In the genomic region with DNA sequence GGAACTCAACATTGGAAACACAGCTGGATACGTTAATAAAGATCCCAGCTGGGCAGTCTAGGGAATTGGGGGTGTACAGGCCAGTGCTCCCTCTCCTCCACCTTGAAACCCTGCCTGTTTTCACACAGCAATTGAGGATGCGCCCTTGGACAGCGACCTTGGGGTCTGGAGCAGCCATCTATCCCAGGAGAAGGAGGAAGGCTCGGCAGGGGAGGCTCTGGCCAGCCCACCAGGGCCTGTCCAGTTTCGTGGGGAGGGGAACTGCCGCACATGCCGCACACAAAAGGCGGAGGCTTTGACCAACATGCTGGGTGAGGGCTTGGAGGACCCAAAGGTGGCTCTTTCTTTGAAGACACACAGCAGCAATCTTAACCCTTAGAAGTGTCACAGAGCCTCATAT, we compare ENCODE assay signal across 15 cellular contexts. TPM values are rescaled to one million over a fixed set of nuclear protein-coding genes. Genes with fewer than 3 reads are reported as not detected.
DNase-seq lines count a peak whose midpoint lies in the region; FAIRE-seq and TF ChIP-seq lines count a peak whose summit lies in the region.
"Had no signal": no experiment of that assay in that cellular context is flagged by ENCODE, and none has a peak within 500 bp of the region (broad histone marks: within the 10 kb centered on the region; RNA-seq: fewer than 3 reads in every experiment).

No MANE protein-coding gene starts in this region.

- POLR2A ChIA-PET in CD8-positive, alpha-beta memory T cell (lab: Charles Lee) = no interaction called here
- POLR2A ChIA-PET in endothelial cell of umbilical vein (lab: Charles Lee) = no interaction called here

- TF ChIP-seq CTCF in endothelial cell of umbilical vein (IDR thresholded peaks at IDR 0.05; ENCODE audit: extremely low read depth in 1 of 2, insufficient read depth in 1 of 2, low read depth in 1 of 2, low read length in 2 of 2) (no peak), nephron (IDR thresholded peaks at IDR 0.05; ENCODE audit: unreplicated experiment in 3 of 3) (no peak)

- H3K36me3 ChIP-seq in CD8-positive, alpha-beta memory T cell (ENCODE audit: insufficient read depth, low read length) = no peaks in the 10 kb centered on the region
- H3K36me3 ChIP-seq in HUES6 (ENCODE audit: control insufficient read depth, insufficient read depth, low read length) (no peaks in the 10 kb centered on the region), endothelial cell of umbilical vein (ENCODE audit: control insufficient read depth in 2 of 2, extremely low read depth in 1 of 2, insufficient read depth in 2 of 2, low read length in 2 of 2) (no peaks in the 10 kb centered on the region)

- H3K79me2 ChIP-seq in endothelial cell of umbilical vein (ENCODE audit: control insufficient read depth, insufficient read depth, low read length) = no peaks in the 10 kb centered on the region

- CTCF ChIA-PET in CD8-positive, alpha-beta memory T cell (lab: Charles Lee) = no interaction called here
- CTCF ChIA-PET in endothelial cell of umbilical vein (lab: Charles Lee) = interaction anchor here (0.5 to 1.5 kb wide), 3 partner anchors 12 to 353 kb away, joined by 3 to 5 read pairs (median 4); no protein-coding TSS in a partner anchor

- H3K4me1 Mint-ChIP-seq in CD8-positive, alpha-beta memory T cell = peaks cover 5 to 16% (median 13%) of the 10 kb centered on the region in 3 donors
- peaks cover 50% of the 10 kb centered on the region for H3K4me1 Mint-ChIP-seq in nephron

- no peaks in the 10 kb centered on the region for H4K20me1 ChIP-seq in endothelial cell of umbilical vein (replicated peaks; ENCODE audit: control insufficient read depth, extremely low read depth, insufficient read depth, low read length)

- no peak overlapping the region for H3K27ac ChIP-seq in CD8-positive, alpha-beta memory T cell (ENCODE audit: low read depth, low read length)
- H3K27ac ChIP-seq in HUES6 (ENCODE audit: low read depth, low read length) (no peak overlapping the region), endothelial cell of umbilical vein (ENCODE audit: insufficient read depth, low read depth, low read length) (no peak overlapping the region)

- peaks cover 39% of the 10 kb centered on the region for H3K27me3 ChIP-seq in CD8-positive, alpha-beta memory T cell (ENCODE audit: insufficient read depth, low read length, poor library complexity, severe bottlenecking)
- peaks cover 40% of the 10 kb centered on the region for H3K27me3 ChIP-seq in HUES6 (ENCODE audit: control insufficient read depth, insufficient read depth, low read length)
- peaks cover 39 to 58% of the 10 kb centered on the region in 2 experiments for H3K27me3 ChIP-seq in endothelial cell of umbilical vein (ENCODE audit: control insufficient read depth in 2 of 2, insufficient read depth in 2 of 2, low read length in 2 of 2)

- no peak overlapping the region for H3K27ac Mint-ChIP-seq in CD8-positive, alpha-beta memory T cell
- H3K27ac Mint-ChIP-seq in nephron = peak overlapping the region; percentile 11 to 62 (median 23)

- no peak for TF ChIP-seq POLR2A in endothelial cell of umbilical vein (IDR thresholded peaks at IDR 0.05; ENCODE audit: low read depth, low read length)

- H3K4me2 ChIP-seq in endothelial cell of umbilical vein (ENCODE audit: insufficient read depth, low read length) = no peak overlapping the region

- no peak overlapping the region for H2AFZ ChIP-seq in endothelial cell of umbilical vein (ENCODE audit: low read depth, low read length)

- peak overlapping the region; percentile 56 for H3K9ac ChIP-seq in HUES6 (ENCODE audit: low read length)
- H3K9ac ChIP-seq in endothelial cell of umbilical vein (replicated peaks; ENCODE audit: extremely low read depth, insufficient read depth, low read length) = no peak overlapping the region

- DNase-seq in CD8-positive, alpha-beta memory T cell = no peak
- DNase-seq in endothelial cell of umbilical vein (ENCODE audit: low read depth, low spot score) = no peak
- DNase-seq in NCI-H2196 (lab: John Stamatoyannopoulos, UW; ENCODE audit: unreplicated experiment) = no peak
- DNase-seq in EL = no peak
- no peak for DNase-seq in KBM-7
- DNase-seq: activated CD4-positive, alpha-beta T cell treated with anti-CD3 and anti-CD28 coated beads, Interleukin-2, amount 50 U/mL, for 4 hours; effector CD8-positive, alpha-beta T cell; KG1; kidney glomerular epithelial cell; NCI-H1417 treated with DMSO at 0.1 percent for 48 hours; NCI-H226 had no signal

- intact Hi-C loops in endothelial cell of umbilical vein (cut with micrococcal nuclease) = no loop called here

- no TSS peak for BruUV-seq in endothelial cell of umbilical vein (replicated peaks; lab: Mats Ljungman, UMichigan)

- no peaks in the 10 kb centered on the region for H3K9me3 ChIP-seq in CD8-positive, alpha-beta memory T cell (ENCODE audit: low read length)
- H3K9me3 ChIP-seq in HUES6 (ENCODE audit: control insufficient read depth, insufficient read depth, low read depth, low read length) (peaks cover 4% of the 10 kb centered on the region; the same call in 1 of the 2 replicates), endothelial cell of umbilical vein (replicated peaks; ENCODE audit: control insufficient read depth, insufficient read depth, low read length) (no peaks in the 10 kb centered on the region)

- peaks cover 0 to 6% (median 2%) of the 10 kb centered on the region in 5 donors for H3K9me3 Mint-ChIP-seq in CD8-positive, alpha-beta memory T cell
- no peaks in the 10 kb centered on the region for H3K9me3 Mint-ChIP-seq in nephron

- H3K4me1 ChIP-seq in CD8-positive, alpha-beta memory T cell (ENCODE audit: insufficient read depth, low read length) = peaks cover 5% of the 10 kb centered on the region
- H3K4me1 ChIP-seq in HUES6 (ENCODE audit: control insufficient read depth, insufficient read depth, low read length) (peaks cover 20% of the 10 kb centered on the region), endothelial cell of umbilical vein (ENCODE audit: control insufficient read depth, extremely low read depth, insufficient read depth, low read length) (peaks cover 6% of the 10 kb centered on the region)

- dilution Hi-C loops in endothelial cell of umbilical vein (cut with MboI; ENCODE audit: extremely low pct_ligation_motif_present, low sequenced_read_pairs) = no loop called here

- H3K27me3 Mint-ChIP-seq in CD8-positive, alpha-beta memory T cell = peaks cover 36 to 60% of the 10 kb centered on the region in 2 donors
- peaks cover 34% of the 10 kb centered on the region for H3K27me3 Mint-ChIP-seq in nephron (ENCODE audit: low read depth)

- peaks cover 0 to 5% (median 0%) of the 10 kb centered on the region in 3 donors for H3K36me3 Mint-ChIP-seq in CD8-positive, alpha-beta memory T cell
- H3K36me3 Mint-ChIP-seq in nephron (ENCODE audit: low read depth) = peaks cover 7% of the 10 kb centered on the region

- H3K4me3 Mint-ChIP-seq in CD8-positive, alpha-beta memory T cell = peak overlapping the region; percentile 18 to 79 (median 63)
- peak overlapping the region; percentile 84 to 86 (median 85) for H3K4me3 Mint-ChIP-seq in nephron

- no peak overlapping the region for H3K4me3 ChIP-seq in CD8-positive, alpha-beta memory T cell (ENCODE audit: low read length)
- H3K4me3 ChIP-seq in HUES6 (ENCODE audit: low read depth, low read length) (peak overlapping the region; percentile 74), endothelial cell of umbilical vein (replicated peaks in 1 of 3; ENCODE audit: insufficient read depth in 1 of 3, low read depth in 1 of 3, low read length in 3 of 3) (no peak overlapping the region)
- H3K4me3 ChIP-seq: GM12878 had no signal

- no peaks in the 10 kb centered on the region for H3K9me1 ChIP-seq in endothelial cell of umbilical vein (replicated peaks; ENCODE audit: control insufficient read depth, extremely low read depth, insufficient read depth, low read length)

- in situ Hi-C loops in KBM-7 (cut with MboI; ENCODE audit: low pct_unique_long_range_greater_than_20kb, low sequenced_read_pairs) = loop anchor here (25.0 kb wide), 1 partner anchor 301 kb away; no protein-coding TSS in a partner anchor

- FAIRE-seq in endothelial cell of umbilical vein (lab: Jason Lieb, UNC) = no peak
- FAIRE-seq: frontal cortex, GM12878 had no signal

TF ChIP-seq in endothelial cell of umbilical vein, 7 proteins besides CTCF, POLR2A, EP300 and RAD21 (continues in another document):
- TF ChIP-seq JUN (IDR thresholded peaks at IDR 0.05; ENCODE audit: borderline replicate concordance, insufficient read depth, insufficient read length, low read depth) = no peak
- no peak for TF ChIP-seq MYC (IDR thresholded peaks at IDR 0.05; ENCODE audit: low read depth, low read length)
- TF ChIP-seq FOS (IDR thresholded peaks at IDR 0.05; ENCODE audit: borderline replicate concordance, insufficient read depth, low read length) = no peak
- TF ChIP-seq, protein P1, sequence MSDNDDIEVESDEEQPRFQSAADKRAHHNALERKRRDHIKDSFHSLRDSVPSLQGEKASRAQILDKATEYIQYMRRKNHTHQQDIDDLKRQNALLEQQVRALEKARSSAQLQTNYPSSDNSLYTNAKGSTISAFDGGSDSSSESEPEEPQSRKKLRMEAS (IDR thresholded peaks at IDR 0.05; ENCODE audit: insufficient read depth, insufficient read length) = no peak
- no peak for TF ChIP-seq POLR2AphosphoS5 (IDR thresholded peaks at IDR 0.05; ENCODE audit: insufficient read depth, low read depth, low read length)
- no peak for TF ChIP-seq GATA2 (IDR thresholded peaks at IDR 0.05; ENCODE audit: insufficient read depth, insufficient read length, low read depth, low read length)

RNA-seq across cellular contexts. Expression of a gene that starts 1.4 kb away (rescaled TPM):
- under 1 TPM; 0.20 to 0.28 TPM for total RNA-seq in CD8-positive, alpha-beta memory T cell
- not detected for polyA plus RNA-seq in CD8-positive, alpha-beta memory T cell
- not detected in 2 replicates for total RNA-seq in endothelial cell of umbilical vein
- polyA plus RNA-seq in endothelial cell of umbilical vein = not detected in 2 replicates
- not detected in 2 replicates for polyA plus RNA-seq in endothelial cell of umbilical vein (2011; cell fraction: cytosol; rRNA removed)
- 0.05 TPM in 1 of 2 replicates, not detected in the other for polyA plus RNA-seq in endothelial cell of umbilical vein (2011; cell fraction: nucleus; rRNA removed)
- polyA plus RNA-seq in endothelial cell of umbilical vein (2012) = not detected in 2 replicates
- polyA minus RNA-seq in endothelial cell of umbilical vein = 0.06 TPM in 1 of 2 replicates, not detected in the other
- not detected for polyA minus RNA-seq in endothelial cell of umbilical vein (2011; cell fraction: cytosol; rRNA and poly(A)+ RNA removed)
- not detected in 2 replicates for polyA minus RNA-seq in endothelial cell of umbilical vein (2011; cell fraction: nucleus; rRNA and poly(A)+ RNA removed)

RNA-seq across cellular contexts. Expression of a gene that starts 38.1 kb away (rescaled TPM):
- 10 to 100 TPM; 27.4 to 29.2 TPM for total RNA-seq in CD8-positive, alpha-beta memory T cell
- polyA plus RNA-seq in CD8-positive, alpha-beta memory T cell = 16.3 TPM
- total RNA-seq in endothelial cell of umbilical vein = 19.2 and 19.5 TPM in 2 replicates
- 6.8 and 7.0 TPM in 2 replicates for polyA plus RNA-seq in endothelial cell of umbilical vein
- 4.0 and 4.4 TPM in 2 replicates for polyA plus RNA-seq in endothelial cell of umbilical vein (2011; cell fraction: cytosol; rRNA removed)
- polyA plus RNA-seq in endothelial cell of umbilical vein (2011; cell fraction: nucleus; rRNA removed) = 48.5 and 62.7 TPM in 2 replicates
- polyA plus RNA-seq in endothelial cell of umbilical vein (2012) = 6.2 and 6.6 TPM in 2 replicates
- 20.8 and 27.5 TPM in 2 replicates for polyA minus RNA-seq in endothelial cell of umbilical vein
- 8.3 TPM for polyA minus RNA-seq in endothelial cell of umbilical vein (2011; cell fraction: cytosol; rRNA and poly(A)+ RNA removed)
- polyA minus RNA-seq in endothelial cell of umbilical vein (2011; cell fraction: nucleus; rRNA and poly(A)+ RNA removed) = 50.5 and 85.9 TPM in 2 replicates

Comparison
In these comparisons a context has a peak if more than half of its experiments do, and no peak if none do; other contexts are left out.
1. H3K27ac Mint-ChIP-seq: peak in nephron (3 of 3); none in CD8-positive, alpha-beta memory T cell (0 of 8).